Comparison of ENCODE assay signal across 9 cellular contexts in genomic region chr16:80804061-80804450, GRCh38. TPM values are rescaled to one million over a fixed set of nuclear protein-coding genes. Genes with fewer than 3 reads are reported as not detected.
A peak's percentile ranks its signal among the peaks of the same experiment; 100 is the strongest.
DNase-seq lines count a peak whose midpoint lies in the region; TF ChIP-seq lines count a peak whose summit lies in the region.
"Had no signal": no experiment of that assay in that cellular context is flagged by ENCODE, and none has a peak within 500 bp of the region (broad histone marks: within the 10 kb centered on the region; RNA-seq: fewer than 3 reads in every experiment).

No MANE protein-coding gene starts in this region.

- H3K4me3 Mint-ChIP-seq in dendritic cell treated with granulocyte-macrophage colony-stimulating factor and Interleukin-4, amounts not matched to agents 40 ng/mL and 50 ng/mL, for 4 days, result peak overlapping the region; percentile 99

- peak overlapping the region; percentile 72 for H3K4me3 ChIP-seq in AG10803 (ENCODE audit: low read length)
- H3K4me3 ChIP-seq: K562 had no signal

- H3K9me3 Mint-ChIP-seq in dendritic cell treated with granulocyte-macrophage colony-stimulating factor and Interleukin-4, amounts not matched to agents 40 ng/mL and 50 ng/mL, for 4 days, result no peaks in the 10 kb centered on the region

- intact Hi-C loops in dendritic cell treated with granulocyte-macrophage colony-stimulating factor and Interleukin-4, amounts not matched to agents 40 ng/mL and 50 ng/mL, for 4 days (cut with micrococcal nuclease), result loop anchor here (5.0 kb wide), 1 partner anchor 262 kb away; the partner anchor contains the start of gene DYNLRB2

- TF ChIP-seq CTCF in AG10803 (conservative IDR thresholded peaks at IDR 0.05; ENCODE audit: low read length), result no peak

- peaks cover 23% of the 10 kb centered on the region for H3K4me1 Mint-ChIP-seq in dendritic cell treated with granulocyte-macrophage colony-stimulating factor and Interleukin-4, amounts not matched to agents 40 ng/mL and 50 ng/mL, for 4 days (ENCODE audit: low read depth)

- peak overlapping the region; percentile 85 for H3K27ac Mint-ChIP-seq in dendritic cell treated with granulocyte-macrophage colony-stimulating factor and Interleukin-4, amounts not matched to agents 40 ng/mL and 50 ng/mL, for 4 days

- H3K27me3 Mint-ChIP-seq in dendritic cell treated with granulocyte-macrophage colony-stimulating factor and Interleukin-4, amounts not matched to agents 40 ng/mL and 50 ng/mL, for 4 days, result peaks cover 18% of the 10 kb centered on the region

- H3K36me3 Mint-ChIP-seq in dendritic cell treated with granulocyte-macrophage colony-stimulating factor and Interleukin-4, amounts not matched to agents 40 ng/mL and 50 ng/mL, for 4 days (ENCODE audit: low read depth), result peaks cover 8% of the 10 kb centered on the region

- DNase-seq in AG10803 (ENCODE audit: low read depth) (peak; percentile 75), GM19240 (ENCODE audit: insufficient read length, low spot score) (peak; percentile 15), HK-2 (ENCODE audit: unreplicated experiment) (peak; percentile 35), lung microvascular endothelial cell (ENCODE audit: low read depth in 2 of 2) (peak; percentile 78 to 84), NCI-H2029 (lab: John Stamatoyannopoulos, UW) (no peak)
- DNase-seq in activated CD4-positive, alpha-beta T cell treated with anti-CD3 and anti-CD28 coated beads for 1 hour, result peak; percentile 41
- DNase-seq in stimulated activated CD8-positive, alpha-beta memory T cell treated with anti-CD3 and anti-CD28 coated beads, Interleukin-15, amount 100 ng/mL, for 24 hours (ENCODE audit: low read depth), result peak; percentile 29

RNA-seq across cellular contexts. Expression of gene CDYL2, which starts 0.3 kb away (rescaled TPM):
- total RNA-seq in lung microvascular endothelial cell, result 20.3 and 29.0 TPM in 2 replicates
